Comparison of ENCODE assay signal across 1 cellular context in genomic region chr17:80082403-80083135, GRCh38.
TF ChIP-seq lines count a peak whose summit lies in the region.

No MANE protein-coding gene starts in this region.

TF ChIP-seq in HepG2, 621 proteins besides CTCF, POLR2A, EP300 and RAD21 (continued from another document and continues in another):
- TF ChIP-seq HMGXB4 (CRISPR knock-in tag; IDR thresholded peaks at IDR 0.05; ENCODE audit: borderline replicate concordance in 1 of 2, low read depth in 1 of 2) (peak; percentile 19 to 46; a peak in 2 of 4 replicates), NR2F6 (IDR thresholded peaks at IDR 0.05) (no peak), NR2F6 (CRISPR knock-in tag; IDR thresholded peaks at IDR 0.05) (peak; percentile 41; the same call in 1 of the 2 replicates), ZBTB25 (CRISPR knock-in tag; IDR thresholded peaks at IDR 0.05) (0 out of 2 replicates have a peak, but pooled peaks have one; percentile 36), FOXO4 (CRISPR knock-in tag; conservative IDR thresholded peaks at IDR 0.05) (no peak), ZNF138 (CRISPR knock-in tag; IDR thresholded peaks at IDR 0.05; ENCODE audit: low read depth) (no peak), THAP11 (CRISPR knock-in tag; IDR thresholded peaks at IDR 0.05) (0 out of 2 replicates have a peak, but pooled peaks have one; percentile 29), DMAP1 (CRISPR knock-in tag; IDR thresholded peaks at IDR 0.05) (no peak), MTA1 (CRISPR knock-in tag; IDR thresholded peaks at IDR 0.05; ENCODE audit: borderline replicate concordance) (peak; percentile 43; the same call in 1 of the 2 replicates), CSRNP1 (CRISPR knock-in tag; IDR thresholded peaks at IDR 0.05) (peak; percentile 36; the same call in 1 of the 2 replicates), ZNF350 (CRISPR knock-in tag; IDR thresholded peaks at IDR 0.05; ENCODE audit: borderline replicate concordance, low read depth) (no peak), SRF (IDR thresholded peaks at IDR 0.05; ENCODE audit: low read depth, low read length) (no peak), CEBPG (CRISPR knock-in tag; IDR thresholded peaks at IDR 0.05) (peak; percentile 41; the same call in 1 of the 2 replicates), ZNF800 (CRISPR knock-in tag; IDR thresholded peaks at IDR 0.05) (no peak), ZNF678 (CRISPR knock-in tag; IDR thresholded peaks at IDR 0.05) (peak; percentile 34; the same call in 1 of the 2 replicates), PATZ1 (CRISPR knock-in tag; IDR thresholded peaks at IDR 0.05) (peak; percentile 96), KMT2A (CRISPR knock-in tag; IDR thresholded peaks at IDR 0.05) (0 out of 2 replicates have a peak, but pooled peaks have one; percentile 27), MEIS2 (CRISPR knock-in tag; IDR thresholded peaks at IDR 0.05) (peak; percentile 21; the same call in 1 of the 2 replicates), PBX2 (CRISPR knock-in tag; IDR thresholded peaks at IDR 0.05) (no peak), IRF2 (CRISPR knock-in tag; IDR thresholded peaks at IDR 0.05) (0 out of 2 replicates have a peak, but pooled peaks have one; percentile 11), FOXK1 (CRISPR knock-in tag; IDR thresholded peaks at IDR 0.05; ENCODE audit: borderline replicate concordance, low read depth) (0 out of 2 replicates have a peak, but pooled peaks have one; percentile 24), ATF3 (CRISPR knock-in tag; IDR thresholded peaks at IDR 0.05) (0 out of 2 replicates have a peak, but pooled peaks have one; percentile 29), RNF219 (CRISPR knock-in tag; IDR thresholded peaks at IDR 0.05) (no peak), ZNF362 (CRISPR knock-in tag; IDR thresholded peaks at IDR 0.05; ENCODE audit: borderline replicate concordance) (no peak), ZNF451 (CRISPR knock-in tag; IDR thresholded peaks at IDR 0.05) (no peak), CENPBD1 (CRISPR knock-in tag; IDR thresholded peaks at IDR 0.05; ENCODE audit: borderline replicate concordance, low read depth) (no peak), ATF2 (CRISPR knock-in tag; IDR thresholded peaks at IDR 0.05) (peak; percentile 58; the same call in 1 of the 2 replicates), ZNF766 (CRISPR knock-in tag; IDR thresholded peaks at IDR 0.05; ENCODE audit: borderline replicate concordance) (no peak), ZNF75D (CRISPR knock-in tag; IDR thresholded peaks at IDR 0.05; ENCODE audit: borderline replicate concordance) (no peak), SOX13 (IDR thresholded peaks at IDR 0.05) (no peak), SOX13 (CRISPR knock-in tag; conservative IDR thresholded peaks at IDR 0.05 in 1 of 2, IDR thresholded peaks at IDR 0.05 in 1 of 2) (0 out of 4 replicates have a peak, but pooled peaks of 1 of the 2 experiments have one; percentile 4), SALL1 (CRISPR knock-in tag; IDR thresholded peaks at IDR 0.05) (peak; percentile 30; the same call in 1 of the 2 replicates)
